ENCODE assay signal across 21 cellular contexts in genomic region chr2:19353721-19354050, GRCh38. TPM values are rescaled to one million over a fixed set of nuclear protein-coding genes. Genes with fewer than 3 reads are reported as not detected.
"Had no signal": no experiment of that assay in that cellular context is flagged by ENCODE, and none has a peak within 500 bp of the region (broad histone marks: within the 10 kb centered on the region; RNA-seq: fewer than 3 reads in every experiment).

No MANE protein-coding gene starts in this region.

- ATAC-seq: activated CD4-positive, alpha-beta T cell treated with anti-CD3 and anti-CD28 coated beads for 36 hours; body of pancreas; esophagus mucosa; lower lobe of right lung; natural killer cell treated with Interleukin-12 subunit alpha and Interleukin-12 subunit beta and Interleukin-15 and Interleukin-18, amount 100 ng/mL, for 72 hours; upper lobe of right lung had no signal

- H3K9me3 Mint-ChIP-seq: central memory CD8-positive, alpha-beta T cell; dendritic cell treated with granulocyte-macrophage colony-stimulating factor and Interleukin-4, amounts not matched to agents 40 ng/mL and 50 ng/mL, for 4 days; mesothelial cell of epicardium; natural killer cell treated with Interleukin-12 subunit alpha and Interleukin-12 subunit beta and Interleukin-15 and Interleukin-18, amount 100 ng/mL, for 72 hours had no signal

- H3K9me3 ChIP-seq: body of pancreas, lower lobe of right lung, prostate gland, right atrium auricular region, SJCRH30, stomach, upper lobe of right lung had no signal

- H3K27ac ChIP-seq: body of pancreas, lower lobe of right lung, prostate gland, SJCRH30, stomach, upper lobe of right lung had no signal

- H3K4me3 Mint-ChIP-seq: activated CD4-positive, alpha-beta T cell treated with anti-CD3 and anti-CD28 coated beads for 36 hours; activated naive CD8-positive, alpha-beta T cell; central memory CD8-positive, alpha-beta T cell; dendritic cell treated with granulocyte-macrophage colony-stimulating factor and Interleukin-4, amounts not matched to agents 40 ng/mL and 50 ng/mL, for 4 days; mesothelial cell of epicardium; natural killer cell treated with Interleukin-12 subunit alpha and Interleukin-12 subunit beta and Interleukin-15 and Interleukin-18, amount 100 ng/mL, for 72 hours had no signal

- H3K36me3 Mint-ChIP-seq: activated naive CD8-positive, alpha-beta T cell; natural killer cell treated with Interleukin-12 subunit alpha and Interleukin-12 subunit beta and Interleukin-15 and Interleukin-18, amount 100 ng/mL, for 72 hours had no signal

- H3K4me3 ChIP-seq: body of pancreas, lower lobe of right lung, prostate gland, SJCRH30, upper lobe of right lung had no signal

- H3K36me3 ChIP-seq: prostate gland, SJCRH30, upper lobe of right lung had no signal

- H3K4me1 ChIP-seq: prostate gland, SJCRH30 had no signal

- H3K27ac Mint-ChIP-seq: activated CD4-positive, alpha-beta T cell treated with anti-CD3 and anti-CD28 coated beads for 36 hours; activated naive CD8-positive, alpha-beta T cell; dendritic cell treated with granulocyte-macrophage colony-stimulating factor and Interleukin-4, amounts not matched to agents 40 ng/mL and 50 ng/mL, for 4 days; mesothelial cell of epicardium; natural killer cell treated with Interleukin-12 subunit alpha and Interleukin-12 subunit beta and Interleukin-15 and Interleukin-18, amount 100 ng/mL, for 72 hours had no signal

- DNase-seq: activated CD4-positive, alpha-beta T cell treated with anti-CD3 and anti-CD28 coated beads, Interleukin-2, amount 50 U/mL, for 48 hours; amniotic stem cell; effector CD8-positive, alpha-beta T cell; glutamatergic neuron; hypothalamus; lower lobe of right lung; SJCRH30; stimulated activated CD4-positive, alpha-beta T cell treated with anti-CD3 and anti-CD28 coated beads, Interleukin-4, amount 100 ng/mL, for 1 hour; stomach; T-helper 2 cell; upper lobe of right lung had no signal

- H3K27me3 ChIP-seq: right atrium auricular region, SJCRH30 had no signal

RNA-seq across cellular contexts. Expression of gene OSR1, which starts 4.7 kb away (rescaled TPM):
- total RNA-seq: activated CD4-positive, alpha-beta T cell treated with anti-CD3 and anti-CD28 coated beads for 36 hours; natural killer cell treated with Interleukin-12 subunit alpha and Interleukin-12 subunit beta and Interleukin-15 and Interleukin-18, amount 100 ng/mL, for 72 hours had no signal
